Comparison of ENCODE assay signal across 10 cellular contexts in the genomic region with DNA sequence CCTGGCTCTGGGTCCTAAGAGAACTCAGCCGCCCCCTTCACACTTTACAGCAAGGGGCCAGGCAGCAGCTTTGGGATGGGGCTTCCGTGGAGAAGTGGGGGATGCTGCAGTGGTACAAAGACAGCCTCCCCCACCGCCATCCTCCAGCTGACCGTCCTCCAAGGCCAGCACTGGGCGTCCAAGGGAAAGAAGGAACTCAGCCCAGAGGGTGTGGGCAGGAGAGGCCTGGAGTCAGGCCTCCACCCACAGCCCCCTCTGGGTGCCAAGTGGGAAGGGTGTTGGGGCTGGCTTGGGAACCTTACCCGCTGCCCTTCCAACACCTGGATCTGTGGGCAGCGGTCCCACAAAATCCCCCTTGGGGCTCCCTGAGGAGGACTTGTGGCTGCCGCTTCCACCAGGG. TPM values are rescaled to one million over a fixed set of nuclear protein-coding genes. Genes with fewer than 3 reads are reported as not detected.
DNase-seq lines count a peak whose midpoint lies in the region; ATAC-seq and TF ChIP-seq lines count a peak whose summit lies in the region.
"Had no signal": no experiment of that assay in that cellular context is flagged by ENCODE, and none has a peak within 500 bp of the region (broad histone marks: within the 10 kb centered on the region; RNA-seq: fewer than 3 reads in every experiment).

No MANE protein-coding gene starts in this region.

- H3K27ac ChIP-seq in mesenchymal stem cell (ENCODE audit: low read length, poor library complexity, severe bottlenecking) = no peak overlapping the region
- H3K27ac ChIP-seq in tibial nerve = peak overlapping the region in 3 of 4 donors; percentile 6 to 91 (median 36)

- no peak overlapping the region for H3K4ac ChIP-seq in mesenchymal stem cell (ENCODE audit: low read depth in 1 of 2, low read length in 2 of 2)

- peaks cover 43% of the 10 kb centered on the region for H3K4me1 Mint-ChIP-seq in activated naive CD4-positive, alpha-beta T cell treated with anti-CD3 and anti-CD28 coated beads, Interleukin-2, amount 50 U/mL, for 24 hours
- H3K4me1 Mint-ChIP-seq in activated T-cell treated with anti-CD3 and anti-CD28 coated beads, Interleukin-2, amount 50 U/mL, for 4 hours (ENCODE audit: low read depth) = peaks cover 44% of the 10 kb centered on the region

- H2AFZ ChIP-seq in mesenchymal stem cell (ENCODE audit: low read depth, low read length) = no peak overlapping the region

- no peak for TF ChIP-seq CTCF in tibial nerve (IDR thresholded peaks at IDR 0.05)

- peaks cover 0 to 18% of the 10 kb centered on the region in 2 experiments for H3K36me3 ChIP-seq in mesenchymal stem cell (ENCODE audit: control insufficient read depth in 1 of 2, insufficient read depth in 2 of 2, low read depth in 1 of 2, low read length in 2 of 2)
- peaks cover 0 to 9% (median 0%) of the 10 kb centered on the region in 3 donors for H3K36me3 ChIP-seq in tibial nerve

- H3K4me2 ChIP-seq in mesenchymal stem cell (ENCODE audit: low read length, poor library complexity, severe bottlenecking) = no peak overlapping the region

- peak overlapping the region; percentile 7 for H4K91ac ChIP-seq in mesenchymal stem cell (ENCODE audit: low read length)

- H3K27me3 ChIP-seq in mesenchymal stem cell (ENCODE audit: control insufficient read depth in 1 of 2, insufficient read depth in 1 of 2, low read length in 2 of 2) (no peaks in the 10 kb centered on the region), tibial nerve (no peaks in the 10 kb centered on the region)
- H3K27me3 ChIP-seq: MG63 had no signal

- no peak overlapping the region for H3K14ac ChIP-seq in mesenchymal stem cell (ENCODE audit: low read length in 2 of 2)

- peak overlapping the region; percentile 90 for H3K4me3 Mint-ChIP-seq in activated naive CD4-positive, alpha-beta T cell treated with anti-CD3 and anti-CD28 coated beads, Interleukin-2, amount 50 U/mL, for 24 hours
- H3K4me3 Mint-ChIP-seq in activated T-cell treated with anti-CD3 and anti-CD28 coated beads, Interleukin-2, amount 50 U/mL, for 4 hours = peak overlapping the region; percentile 84

- no peak overlapping the region for H3K18ac ChIP-seq in mesenchymal stem cell (ENCODE audit: low read depth in 1 of 2, low read length in 2 of 2)

- no peaks in the 10 kb centered on the region for H3K9me3 Mint-ChIP-seq in activated naive CD4-positive, alpha-beta T cell treated with anti-CD3 and anti-CD28 coated beads, Interleukin-2, amount 50 U/mL, for 24 hours
- H3K9me3 Mint-ChIP-seq in activated T-cell treated with anti-CD3 and anti-CD28 coated beads, Interleukin-2, amount 50 U/mL, for 4 hours = no peaks in the 10 kb centered on the region

- no peak overlapping the region for H2BK120ac ChIP-seq in mesenchymal stem cell (ENCODE audit: low read depth, low read length)

- H3K36me3 Mint-ChIP-seq in activated naive CD4-positive, alpha-beta T cell treated with anti-CD3 and anti-CD28 coated beads, Interleukin-2, amount 50 U/mL, for 24 hours = no peaks in the 10 kb centered on the region
- H3K36me3 Mint-ChIP-seq in activated T-cell treated with anti-CD3 and anti-CD28 coated beads, Interleukin-2, amount 50 U/mL, for 4 hours (ENCODE audit: insufficient read depth) = no peaks in the 10 kb centered on the region

- H3K9ac ChIP-seq in mesenchymal stem cell (ENCODE audit: low read length) = no peak overlapping the region

- H3K4me1 ChIP-seq in mesenchymal stem cell (ENCODE audit: control insufficient read depth, insufficient read depth, low read depth, low read length) (peaks cover 26% of the 10 kb centered on the region), tibial nerve (peaks cover 0 to 18% (median 6%) of the 10 kb centered on the region in 4 donors)

- peak overlapping the region; percentile 23 for H2BK15ac ChIP-seq in mesenchymal stem cell (ENCODE audit: low read depth, poor library complexity, severe bottlenecking)

- DNase-seq in activated naive CD4-positive, alpha-beta T cell (lab: John Stamatoyannopoulos, UW) = no peak
- no peak for DNase-seq in activated T-cell treated with anti-CD3 and anti-CD28 coated beads, Interleukin-2, amount 50 U/mL, for 4 hours
- DNase-seq in mesenchymal stem cell (no peak), tibial nerve (ENCODE audit: low spot score in 2 of 2) (no peak), NCI-H1436 treated with DMSO at 0.1 percent for 48 hours (lab: John Stamatoyannopoulos, UW) (no peak), NCI-H187 (lab: John Stamatoyannopoulos, UW) (no peak)
- DNase-seq: MG63, NCI-H524 had no signal

- peak overlapping the region; percentile 65 for H3K27ac Mint-ChIP-seq in activated naive CD4-positive, alpha-beta T cell treated with anti-CD3 and anti-CD28 coated beads, Interleukin-2, amount 50 U/mL, for 24 hours

- no peak overlapping the region for H2BK5ac ChIP-seq in mesenchymal stem cell (ENCODE audit: low read depth, low read length, poor library complexity, severe bottlenecking)

- ATAC-seq in activated T-cell treated with anti-CD3 and anti-CD28 coated beads, Interleukin-2, amount 50 U/mL, for 4 hours = no peak
- no peak for ATAC-seq in HG03280 (IDR thresholded peaks at IDR 0.05; ENCODE audit: unreplicated experiment)

- no peaks in the 10 kb centered on the region for H3K9me3 ChIP-seq in mesenchymal stem cell (ENCODE audit: control insufficient read depth, low read length)
- H3K9me3 ChIP-seq in tibial nerve = no peaks in the 10 kb centered on the region
- H3K9me3 ChIP-seq: MG63 had no signal

- TF ChIP-seq POLR2A in tibial nerve (IDR thresholded peaks at IDR 0.05) = no peak

- TF ChIP-seq EP300 in tibial nerve (IDR thresholded peaks at IDR 0.05) = no peak

- WGBS in mesenchymal stem cell = 95% methylated on average over 4 of the region's 8 CpGs
- 56 to 66% methylated on average over 7 to 8 of the region's 8 CpGs for WGBS in tibial nerve, 2 donors

- H3K79me1 ChIP-seq in mesenchymal stem cell (replicated peaks; ENCODE audit: low read length, poor library complexity, severe bottlenecking) = peaks cover 2% of the 10 kb centered on the region

- no peak overlapping the region for H3K4me3 ChIP-seq in mesenchymal stem cell (ENCODE audit: insufficient read depth in 1 of 2, low read depth in 1 of 2, low read length in 2 of 2)
- peak overlapping the region in 2 of 4 donors; percentile 40 to 73 for H3K4me3 ChIP-seq in tibial nerve
- H3K4me3 ChIP-seq: MG63 had no signal

- no peak overlapping the region for H2AK5ac ChIP-seq in mesenchymal stem cell (ENCODE audit: low read length, severe bottlenecking)

- no peak overlapping the region for H4K8ac ChIP-seq in mesenchymal stem cell (ENCODE audit: low read length)

- peak overlapping the region in 1 of 2 experiments; percentile 40 for H2BK12ac ChIP-seq in mesenchymal stem cell (ENCODE audit: low read length in 2 of 2)

- no peak overlapping the region for H3K23ac ChIP-seq in mesenchymal stem cell (ENCODE audit: low read length in 2 of 2)

- no peaks in the 10 kb centered on the region for H3K27me3 Mint-ChIP-seq in activated naive CD4-positive, alpha-beta T cell treated with anti-CD3 and anti-CD28 coated beads, Interleukin-2, amount 50 U/mL, for 24 hours
- H3K27me3 Mint-ChIP-seq in activated T-cell treated with anti-CD3 and anti-CD28 coated beads, Interleukin-2, amount 50 U/mL, for 4 hours (ENCODE audit: low read depth) = no peaks in the 10 kb centered on the region

RNA-seq across cellular contexts. Expression of a gene that starts 13.1 kb away (rescaled TPM):
- total RNA-seq in activated T-cell treated with anti-CD3 and anti-CD28 coated beads, Interleukin-2, amount 50 U/mL, for 4 hours = 10 to 100 TPM; 11.4 to 16.2 (median 12.4) TPM
- 11.7 TPM for polyA plus RNA-seq in mesenchymal stem cell (2013, experiment 1 of 2)
- polyA plus RNA-seq in mesenchymal stem cell (2013, experiment 2 of 2) = 12.0 TPM
- 10 to 100 TPM; 12.3 to 26.4 (median 15.5) TPM for total RNA-seq in tibial nerve

RNA-seq across cellular contexts. Expression of a gene that starts 13.2 kb away (rescaled TPM):
- 10 to 100 TPM; 14.6 to 16.1 (median 15.1) TPM for total RNA-seq in activated T-cell treated with anti-CD3 and anti-CD28 coated beads, Interleukin-2, amount 50 U/mL, for 4 hours
- polyA plus RNA-seq in mesenchymal stem cell (2013, experiment 1 of 2) = 6.6 TPM
- 6.7 TPM for polyA plus RNA-seq in mesenchymal stem cell (2013, experiment 2 of 2)
- 10 to 100 TPM; 12.5 to 14.7 (median 13.7) TPM for total RNA-seq in tibial nerve

RNA-seq across cellular contexts. Expression of a gene that starts 18.0 kb away (rescaled TPM):
- total RNA-seq in activated T-cell treated with anti-CD3 and anti-CD28 coated beads, Interleukin-2, amount 50 U/mL, for 4 hours = 10 to 100 TPM; 50.6 to 67.7 (median 62.3) TPM
- polyA plus RNA-seq in mesenchymal stem cell (2013, experiment 1 of 2) = 9.2 TPM
- 9.3 TPM for polyA plus RNA-seq in mesenchymal stem cell (2013, experiment 2 of 2)
- total RNA-seq in tibial nerve = 10 to 100 TPM; 28.2 to 62.4 (median 46.7) TPM

RNA-seq across cellular contexts. Expression of a gene that starts 56.4 kb away (rescaled TPM):
- total RNA-seq in activated T-cell treated with anti-CD3 and anti-CD28 coated beads, Interleukin-2, amount 50 U/mL, for 4 hours = under 1 TPM in 1 of 3 donors, not detected in 2; 0.47 TPM
- 23.7 TPM for polyA plus RNA-seq in mesenchymal stem cell (2013, experiment 1 of 2)
- 23.9 TPM for polyA plus RNA-seq in mesenchymal stem cell (2013, experiment 2 of 2)
- 10 to 100 TPM in 3 of 4 donors, 1 to 10 TPM in 1; 8.0 to 61.2 (median 35.9) TPM for total RNA-seq in tibial nerve
